8 cellular contexts compared by ENCODE assay signal in genomic region chr13:25085125-25085742, GRCh38. TPM values are rescaled to one million over a fixed set of nuclear protein-coding genes. Genes with fewer than 3 reads are reported as not detected.
DNase-seq lines count a peak whose midpoint lies in the region; ATAC-seq and TF ChIP-seq lines count a peak whose summit lies in the region.

No MANE protein-coding gene starts in this region.

- no peak overlapping the region for H3K4me3 Mint-ChIP-seq in activated naive CD4-positive, alpha-beta T cell treated with anti-CD3 and anti-CD28 coated beads for 36 hours

- H3K27me3 Mint-ChIP-seq in activated naive CD4-positive, alpha-beta T cell treated with anti-CD3 and anti-CD28 coated beads for 36 hours (ENCODE audit: low read depth) = peaks cover 8% of the 10 kb centered on the region

- H3K4ac ChIP-seq in IMR-90 (ENCODE audit: low read depth, low read length) = no peak overlapping the region

- WGBS in IMR-90 (ENCODE audit: extremely low coverage in 2 of 2, insufficient read length in 1 of 2), 2 experiments = no CpG with 5 or more reads among the region's 6 CpGs

- no peaks in the 10 kb centered on the region for H3K9me3 Mint-ChIP-seq in activated naive CD4-positive, alpha-beta T cell treated with anti-CD3 and anti-CD28 coated beads for 36 hours

- no peak overlapping the region for H3K14ac ChIP-seq in IMR-90 (replicated peaks; ENCODE audit: low read depth, low read length)

- H2BK120ac ChIP-seq in IMR-90 (ENCODE audit: low read depth, low read length) = no peak overlapping the region

- TF ChIP-seq CTCF in IMR-90 (conservative IDR thresholded peaks at IDR 0.05; ENCODE audit: low read depth, low read length) = peak; percentile 56

- no peaks in the 10 kb centered on the region for H3K9me3 ChIP-seq in IMR-90 (ENCODE audit: control insufficient read depth, insufficient read depth, low read length)
- H3K9me3 ChIP-seq in SK-N-MC (ENCODE audit: low read depth, low read length) = no peaks in the 10 kb centered on the region

- H4K8ac ChIP-seq in IMR-90 (ENCODE audit: low read depth in 2 of 2, low read length in 2 of 2) = no peak overlapping the region

- H2BK5ac ChIP-seq in IMR-90 (ENCODE audit: low read depth, low read length, poor library complexity, severe bottlenecking) = no peak overlapping the region

- no peak overlapping the region for H2AK5ac ChIP-seq in IMR-90 (ENCODE audit: low read depth, low read length)

- H4K91ac ChIP-seq in IMR-90 (ENCODE audit: insufficient read depth, low read depth, low read length) = no peak overlapping the region

- H3K23ac ChIP-seq in IMR-90 (ENCODE audit: low read depth, low read length) = no peak overlapping the region

- H3K36me3 ChIP-seq in IMR-90 (ENCODE audit: control insufficient read depth, insufficient read depth, low read length) (no peaks in the 10 kb centered on the region), SK-N-MC (ENCODE audit: insufficient read depth, low read length) (no peaks in the 10 kb centered on the region)

- no peaks in the 10 kb centered on the region for H3K4me1 Mint-ChIP-seq in activated naive CD4-positive, alpha-beta T cell treated with anti-CD3 and anti-CD28 coated beads for 36 hours (ENCODE audit: low read depth)

- no peaks in the 10 kb centered on the region for H4K20me1 ChIP-seq in IMR-90 (ENCODE audit: insufficient read depth, low read length)

- peak; percentile 45 for DNase-seq in activated naive CD4-positive, alpha-beta T cell treated with anti-CD3 and anti-CD28 coated beads for 36 hours
- DNase-seq in activated naive CD4-positive, alpha-beta T cell treated with Interleukin-2 at 50 U/mL for 16 hours = no peak
- DNase-seq in IMR-90 (peak; percentile 26), SK-N-MC (ENCODE audit: low read depth, low spot score) (peak; percentile 39), globus pallidus (ENCODE audit: low spot score) (peak; percentile 90)
- peak; percentile 28 for DNase-seq in stimulated activated CD8-positive, alpha-beta memory T cell treated with anti-CD3 and anti-CD28 coated beads, Interleukin-4, amount 100 ng/mL, for 48 hours

- no peak overlapping the region for H3K4me3 ChIP-seq in IMR-90 (ENCODE audit: insufficient read depth, low read depth, low read length)
- H3K4me3 ChIP-seq in SK-N-MC = no peak overlapping the region

- TF ChIP-seq POLR2A in IMR-90 (IDR thresholded peaks at IDR 0.05; ENCODE audit: low read depth, low read length) = no peak

- no peaks in the 10 kb centered on the region for H3K36me3 Mint-ChIP-seq in activated naive CD4-positive, alpha-beta T cell treated with anti-CD3 and anti-CD28 coated beads for 36 hours (ENCODE audit: low read depth)

- no peak overlapping the region for H3K18ac ChIP-seq in IMR-90 (ENCODE audit: low read depth, low read length)

- H3K27me3 ChIP-seq in IMR-90 (ENCODE audit: control insufficient read depth, insufficient read depth, low read length) = peaks cover 3% of the 10 kb centered on the region; the same call in 1 of the 2 replicates

- no peak overlapping the region for H2AK9ac ChIP-seq in IMR-90 (replicated peaks; ENCODE audit: low read depth, low read length, poor library complexity)

- no TSS peak for BruUV-seq in IMR-90 (replicated peaks; lab: Mats Ljungman, UMichigan)

- H3K4me1 ChIP-seq in IMR-90 (ENCODE audit: control insufficient read depth, insufficient read depth, low read length) = no peaks in the 10 kb centered on the region

- CTCF ChIA-PET in activated naive CD4-positive, alpha-beta T cell treated with anti-CD3 and anti-CD28 coated beads for 36 hours (lab: Charles Lee) = interaction anchor here (0.7 to 2.4 kb wide), 4 partner anchors 10 to 748 kb away, joined by 3 to 11 read pairs (median 3); no protein-coding TSS in a partner anchor
- CTCF ChIA-PET in IMR-90 (lab: Yijun Ruan, JAX) = interaction anchor here (0.7 kb wide), 1 partner anchor 9 kb away, joined by 3 read pairs; no protein-coding TSS in a partner anchor

- ATAC-seq in IMR-90 (ENCODE audit: low read depth) = peak; percentile 56; the same call in 1 of the 2 replicates
- ATAC-seq in GM19328 (IDR thresholded peaks at IDR 0.05; ENCODE audit: unreplicated experiment) = no peak
- ATAC-seq in HG03469 (IDR thresholded peaks at IDR 0.05; ENCODE audit: unreplicated experiment) = no peak

- intact Hi-C loops in activated naive CD4-positive, alpha-beta T cell treated with anti-CD3 and anti-CD28 coated beads for 36 hours (cut with micrococcal nuclease) = loop anchor here (1.0 to 2.0 kb wide), 2 partner anchors 29 to 290 kb away; no protein-coding TSS in a partner anchor
- intact Hi-C loops in IMR-90 (cut with micrococcal nuclease) = loop anchor here (1.0 to 2.0 kb wide), 2 partner anchors 29 to 292 kb away; no protein-coding TSS in a partner anchor

- H3K9me1 ChIP-seq in IMR-90 (ENCODE audit: insufficient read depth, low read length) = no peaks in the 10 kb centered on the region

- H4K5ac ChIP-seq in IMR-90 (ENCODE audit: low read depth, low read length) = no peak overlapping the region

- no peak overlapping the region for H2BK20ac ChIP-seq in IMR-90 (ENCODE audit: low read depth, low read length)

- H2AFZ ChIP-seq in IMR-90 (replicated peaks; ENCODE audit: low read length, poor library complexity) = no peak overlapping the region

- no peaks in the 10 kb centered on the region for H3K79me1 ChIP-seq in IMR-90 (ENCODE audit: low read depth in 1 of 2, low read length in 2 of 2)

- POLR2A ChIA-PET in IMR-90 (lab: Charles Lee; ENCODE audit: unreplicated experiment) = no interaction called here

- peak; percentile 49 for TF ChIP-seq RAD21 in IMR-90 (IDR thresholded peaks at IDR 0.05; ENCODE audit: low read length)

- H3K9ac ChIP-seq in IMR-90 (ENCODE audit: low read depth, low read length) (no peak overlapping the region), SK-N-MC (ENCODE audit: insufficient read length) (no peak overlapping the region)

- no peak overlapping the region for H2BK15ac ChIP-seq in IMR-90 (ENCODE audit: low read depth, low read length)

- H3K27ac ChIP-seq in IMR-90 (ENCODE audit: insufficient read depth, low read length) (no peak overlapping the region), SK-N-MC (no peak overlapping the region)

- H3K4me2 ChIP-seq in IMR-90 (ENCODE audit: low read depth, low read length) = no peak overlapping the region

- in situ Hi-C loops in IMR-90 (cut with MboI; ENCODE audit: low sequenced_read_pairs) = loop anchor here (25.0 kb wide), 1 partner anchor 302 kb away; no protein-coding TSS in a partner anchor

- no peak overlapping the region for H3K56ac ChIP-seq in IMR-90 (ENCODE audit: extremely low read depth, insufficient read depth, low read length)

- no peak overlapping the region for H3K27ac Mint-ChIP-seq in activated naive CD4-positive, alpha-beta T cell treated with anti-CD3 and anti-CD28 coated beads for 36 hours

- dilution Hi-C loops in IMR-90 (cut with HindIII; ENCODE audit: low sequenced_read_pairs, unreplicated experiment) = no loop called here

TF ChIP-seq in IMR-90, 13 proteins besides CTCF, POLR2A, EP300 and RAD21:
- TF ChIP-seq SMC3 (IDR thresholded peaks at IDR 0.05; ENCODE audit: low read depth, low read length) (peak; percentile 32), MXI1 (IDR thresholded peaks at IDR 0.05; ENCODE audit: borderline replicate concordance, low read depth, low read length) (no peak), FOS (IDR thresholded peaks at IDR 0.05; ENCODE audit: low read depth, low read length) (no peak), MAZ (IDR thresholded peaks at IDR 0.05; ENCODE audit: borderline replicate concordance, low read depth, low read length) (no peak), RCOR1 (IDR thresholded peaks at IDR 0.05; ENCODE audit: insufficient replicate concordance, low read length) (no peak)

RNA-seq across cellular contexts. Expression of gene PABPC3, which starts 10.7 kb away (rescaled TPM):
- total RNA-seq in activated naive CD4-positive, alpha-beta T cell treated with anti-CD3 and anti-CD28 coated beads for 36 hours = 1 to 10 TPM; 1.3 to 1.5 TPM
- total RNA-seq in IMR-90 (2012; rRNA removed) = under 0.01 and 0.18 TPM in 2 replicates
- polyA plus RNA-seq in IMR-90 (2012; rRNA removed) = 0.10 and 0.15 TPM in 2 replicates
- polyA plus RNA-seq in IMR-90 (2012; cell fraction: cytosol; rRNA removed) = 0.04 and 0.07 TPM in 2 replicates
- 0.18 TPM in 1 of 2 replicates, not detected in the other for polyA plus RNA-seq in IMR-90 (2012; cell fraction: nucleus; rRNA removed; ENCODE audit: low replicate concordance)
